13 cellular contexts compared by ENCODE assay signal in the genomic region with DNA sequence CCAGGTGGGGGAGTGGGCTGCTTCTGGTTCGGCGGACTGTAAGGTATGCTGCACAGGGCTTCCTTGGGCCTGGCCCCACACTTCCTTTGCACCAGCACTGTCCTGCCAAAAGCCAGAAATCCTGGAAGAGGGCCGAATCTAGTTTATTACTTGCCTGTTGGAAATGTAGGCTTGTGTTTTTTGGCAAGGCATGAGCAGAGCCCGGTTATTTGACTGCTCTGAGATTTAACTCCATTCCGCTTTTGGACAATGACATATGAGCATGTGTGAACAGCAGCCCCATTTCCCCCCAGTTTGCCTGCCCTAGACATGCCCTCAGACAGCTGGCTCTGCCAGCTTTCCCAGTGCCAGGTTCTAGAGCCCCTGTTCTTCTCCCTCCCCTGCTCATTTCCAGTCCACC.
A peak's percentile ranks its signal among the peaks of the same experiment; 100 is the strongest.
DNase-seq lines count a peak whose midpoint lies in the region; ATAC-seq and TF ChIP-seq lines count a peak whose summit lies in the region.
"Had no signal": no experiment of that assay in that cellular context is flagged by ENCODE, and none has a peak within 500 bp of the region (broad histone marks: within the 10 kb centered on the region; RNA-seq: fewer than 3 reads in every experiment).

No MANE protein-coding gene starts in this region.

- H3K9me3 ChIP-seq in thyroid gland: no peaks in the 10 kb centered on the region

- no peak for TF ChIP-seq POLR2A in thyroid gland (IDR thresholded peaks at IDR 0.05)

- peaks cover 23% of the 10 kb centered on the region for H3K36me3 Mint-ChIP-seq in activated CD4-positive, alpha-beta T cell treated with anti-CD3 and anti-CD28 coated beads, Interleukin-2, amount 10 ng/mL, durations not matched to agents 24 days and 14 days (ENCODE audit: low read depth)
- no peaks in the 10 kb centered on the region for H3K36me3 Mint-ChIP-seq in chondrocyte (ENCODE audit: low read depth)

- H3K27ac Mint-ChIP-seq in activated CD4-positive, alpha-beta T cell treated with anti-CD3 and anti-CD28 coated beads, Interleukin-2, amount 10 ng/mL, durations not matched to agents 24 days and 14 days: peak overlapping the region; percentile 91
- H3K27ac Mint-ChIP-seq in chondrocyte (ENCODE audit: unreplicated experiment): peak overlapping the region; percentile 64
- H3K27ac Mint-ChIP-seq: dendritic cell treated with granulocyte-macrophage colony-stimulating factor and Interleukin-4, amounts not matched to agents 40 ng/mL and 50 ng/mL, for 4 days had no signal

- H3K36me3 ChIP-seq in thyroid gland: no peaks in the 10 kb centered on the region

- no peaks in the 10 kb centered on the region for H3K27me3 Mint-ChIP-seq in activated CD4-positive, alpha-beta T cell treated with anti-CD3 and anti-CD28 coated beads, Interleukin-2, amount 10 ng/mL, durations not matched to agents 24 days and 14 days
- H3K27me3 Mint-ChIP-seq in chondrocyte (ENCODE audit: low read depth): no peaks in the 10 kb centered on the region
- H3K27me3 Mint-ChIP-seq: activated CD4-positive, alpha-beta T cell treated with anti-CD3 and anti-CD28 coated beads, Interleukin-2, amount 10 ng/mL, durations not matched to agents 7 days and 5 days; dendritic cell treated with granulocyte-macrophage colony-stimulating factor and Interleukin-4, amounts not matched to agents 40 ng/mL and 50 ng/mL, for 4 days had no signal

- H3K4me3 Mint-ChIP-seq in activated CD4-positive, alpha-beta T cell treated with anti-CD3 and anti-CD28 coated beads, Interleukin-2, amount 10 ng/mL, durations not matched to agents 24 days and 14 days: no peak overlapping the region
- H3K4me3 Mint-ChIP-seq in chondrocyte (ENCODE audit: unreplicated experiment): no peak overlapping the region
- H3K4me3 Mint-ChIP-seq: activated CD4-positive, alpha-beta T cell treated with anti-CD3 and anti-CD28 coated beads, Interleukin-2, amount 10 ng/mL, durations not matched to agents 7 days and 5 days; dendritic cell treated with granulocyte-macrophage colony-stimulating factor and Interleukin-4, amounts not matched to agents 40 ng/mL and 50 ng/mL, for 4 days had no signal

- no peak for ATAC-seq in GM19467 (IDR thresholded peaks at IDR 0.05; ENCODE audit: unreplicated experiment)

- H3K27me3 ChIP-seq in thyroid gland: no peaks in the 10 kb centered on the region

- no peaks in the 10 kb centered on the region for H3K9me3 Mint-ChIP-seq in activated CD4-positive, alpha-beta T cell treated with anti-CD3 and anti-CD28 coated beads, Interleukin-2, amount 10 ng/mL, durations not matched to agents 24 days and 14 days
- no peaks in the 10 kb centered on the region for H3K9me3 Mint-ChIP-seq in chondrocyte (ENCODE audit: low read depth)
- H3K9me3 Mint-ChIP-seq: activated CD4-positive, alpha-beta T cell treated with anti-CD3 and anti-CD28 coated beads, Interleukin-2, amount 10 ng/mL, durations not matched to agents 7 days and 5 days; dendritic cell treated with granulocyte-macrophage colony-stimulating factor and Interleukin-4, amounts not matched to agents 40 ng/mL and 50 ng/mL, for 4 days had no signal

- H3K4me3 ChIP-seq in thyroid gland (replicated peaks in 1 of 3): no peak overlapping the region

- peaks cover 17 to 46% of the 10 kb centered on the region in 2 donors for H3K4me1 ChIP-seq in thyroid gland

- intact Hi-C loops in activated CD4-positive, alpha-beta T cell treated with anti-CD3 and anti-CD28 coated beads, Interleukin-2, amount 10 ng/mL, durations not matched to agents 24 days and 14 days (cut with micrococcal nuclease): loop anchor here (5.0 kb wide), 1 partner anchor 274 kb away; a partner anchor contains a TSS
- intact Hi-C loops in thyroid gland (cut with DNase I): no loop called here

- WGBS in thyroid gland, 2 donors: 46 to 57% methylated on average over 5 of the region's 5 CpGs

- H3K4me1 Mint-ChIP-seq in activated CD4-positive, alpha-beta T cell treated with anti-CD3 and anti-CD28 coated beads, Interleukin-2, amount 10 ng/mL, durations not matched to agents 24 days and 14 days: peaks cover 64% of the 10 kb centered on the region
- peaks cover 37% of the 10 kb centered on the region for H3K4me1 Mint-ChIP-seq in chondrocyte (ENCODE audit: low read depth)

- TF ChIP-seq CTCF in chondrocyte (IDR thresholded peaks at IDR 0.05) (no peak), thyroid gland (IDR thresholded peaks at IDR 0.05) (no peak)

- DNase-seq in activated CD4-positive, alpha-beta T cell treated with anti-CD3 and anti-CD28 coated beads, Interleukin-2, amount 10 ng/mL, durations not matched to agents 24 days and 14 days: no peak
- DNase-seq in activated CD4-positive, alpha-beta T cell treated with anti-CD3 and anti-CD28 coated beads for 48 hours: no peak
- no peak for DNase-seq in chondrocyte (ENCODE audit: low spot score)
- DNase-seq in lung microvascular endothelial cell (ENCODE audit: low read depth in 2 of 2): peak; percentile 49 to 91
- DNase-seq in thyroid gland: peak; percentile 17 to 41
- no peak for DNase-seq in DMS 273 (lab: John Stamatoyannopoulos, UW; ENCODE audit: unreplicated experiment)
- no peak for DNase-seq in retina
- DNase-seq: ACHN; activated CD4-positive, alpha-beta T cell treated with anti-CD3 and anti-CD28 coated beads, Interleukin-2, amount 10 ng/mL, durations not matched to agents 7 days and 5 days; trophoblast cell had no signal

- peak overlapping the region; percentile 4 to 72 (median 30) for H3K27ac ChIP-seq in thyroid gland
- H3K27ac ChIP-seq: KMS-11 had no signal

Comparison
In these comparisons a context has a peak if more than half of its experiments do, and no peak if none do; other contexts are left out.
1. DNase-seq: peak in lung microvascular endothelial cell (2 of 2) and thyroid gland (2 of 2); none in activated CD4-positive, alpha-beta T cell treated with anti-CD3 and anti-CD28 coated beads, Interleukin-2, amount 10 ng/mL, durations not matched to agents 24 days and 14 days (single experiment), activated CD4-positive, alpha-beta T cell treated with anti-CD3 and anti-CD28 coated beads for 48 hours (single experiment), chondrocyte (single experiment), DMS 273 (single experiment) and retina (single experiment).